In the genomic region with DNA sequence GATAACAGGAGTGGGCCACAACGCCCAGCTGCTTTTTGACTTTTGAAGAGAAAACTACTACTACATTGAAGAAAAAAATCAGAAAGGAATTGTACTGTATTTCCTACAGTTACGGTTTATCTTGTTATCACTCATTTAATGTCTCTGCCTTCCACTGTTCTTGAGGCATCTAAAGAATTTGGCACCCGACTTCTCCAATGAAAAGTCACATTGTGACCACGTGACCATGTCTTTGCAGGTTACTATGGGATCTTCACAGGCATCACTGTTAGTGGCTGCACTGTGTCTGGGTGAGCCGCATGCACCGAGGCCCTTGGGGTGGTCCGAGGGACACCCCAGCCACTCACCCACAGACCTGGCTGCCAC, we compare ENCODE assay signal across 1 cellular context.
TF ChIP-seq lines count a peak whose summit lies in the region.

No MANE protein-coding gene starts in this region.

TF ChIP-seq in IMR-90, 13 proteins besides CTCF, POLR2A, EP300 and RAD21:
- TF ChIP-seq, protein P1, sequence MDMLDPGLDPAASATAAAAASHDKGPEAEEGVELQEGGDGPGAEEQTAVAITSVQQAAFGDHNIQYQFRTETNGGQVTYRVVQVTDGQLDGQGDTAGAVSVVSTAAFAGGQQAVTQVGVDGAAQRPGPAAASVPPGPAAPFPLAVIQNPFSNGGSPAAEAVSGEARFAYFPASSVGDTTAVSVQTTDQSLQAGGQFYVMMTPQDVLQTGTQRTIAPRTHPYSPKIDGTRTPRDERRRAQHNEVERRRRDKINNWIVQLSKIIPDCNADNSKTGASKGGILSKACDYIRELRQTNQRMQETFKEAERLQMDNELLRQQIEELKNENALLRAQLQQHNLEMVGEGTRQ (IDR thresholded peaks at IDR 0.05; ENCODE audit: low read depth, low read length): peak; percentile 76
- no peak for TF ChIP-seq SMC3 (IDR thresholded peaks at IDR 0.05; ENCODE audit: low read depth, low read length)
